In the genomic region with DNA sequence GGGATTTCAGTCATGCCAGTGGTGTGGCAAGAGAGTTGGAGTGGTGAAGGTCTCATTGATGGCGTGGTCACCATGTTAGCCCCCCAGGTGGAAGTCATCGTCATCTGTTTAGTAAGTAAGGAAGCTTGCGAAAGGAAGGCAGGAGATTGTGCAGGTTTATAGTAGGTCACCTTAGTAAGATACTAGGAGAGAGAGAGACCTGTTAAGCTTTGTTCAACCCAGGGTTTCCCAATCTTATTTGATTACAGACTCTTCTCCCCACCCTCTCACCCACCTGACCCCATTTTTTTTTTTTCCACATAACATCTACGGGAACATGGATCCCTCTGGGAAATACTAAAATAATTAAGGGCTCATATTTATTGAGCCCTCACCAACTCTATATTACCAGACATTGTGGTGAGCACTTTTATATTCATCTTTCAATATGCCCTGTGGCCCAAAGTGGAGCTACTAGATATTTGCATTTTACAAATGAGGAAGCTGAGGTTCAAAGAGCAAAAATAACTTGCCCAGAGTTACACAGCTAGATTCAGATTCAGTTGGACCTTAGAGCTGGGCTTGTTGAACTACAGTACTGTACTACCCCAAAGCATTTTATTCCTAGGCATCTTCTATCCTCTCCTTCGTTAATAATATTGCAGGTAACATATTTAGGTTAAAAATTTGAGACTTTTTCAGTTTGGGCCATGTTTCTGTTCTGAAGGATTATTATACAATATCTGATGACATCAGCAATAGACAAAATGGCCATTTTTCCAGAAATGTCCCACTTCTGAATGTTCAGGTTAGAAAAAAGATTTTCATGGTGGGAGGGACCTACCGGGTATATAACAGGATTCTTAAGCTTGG, we compare ENCODE assay signal across 10 cellular contexts. TPM values are rescaled to one million over a fixed set of nuclear protein-coding genes. Genes with fewer than 3 reads are reported as not detected.
A peak's percentile ranks its signal among the peaks of the same experiment; 100 is the strongest.
DNase-seq lines count a peak whose midpoint lies in the region; ATAC-seq and TF ChIP-seq lines count a peak whose summit lies in the region.
"Had no signal": no experiment of that assay in that cellular context is flagged by ENCODE, and none has a peak within 500 bp of the region (broad histone marks: within the 10 kb centered on the region; RNA-seq: fewer than 3 reads in every experiment).

No MANE protein-coding gene starts in this region.

- H3K27ac ChIP-seq in endodermal cell (ENCODE audit: low read depth, low read length) (no peak overlapping the region), heart right ventricle (no peak overlapping the region)

- DNase-seq in endodermal cell (no peak), heart right ventricle (no peak), SHP77 treated with DMSO at 0.1 percent for 48 hours (lab: John Stamatoyannopoulos, UW) (no peak), NCI-H1694 treated with DMSO at 0.1 percent for 48 hours (lab: John Stamatoyannopoulos, UW) (no peak), NCI-H524 (lab: John Stamatoyannopoulos, UW) (no peak)
- DNase-seq: DND-41 had no signal

- no peaks in the 10 kb centered on the region for H3K9me3 Mint-ChIP-seq in endodermal cell
- H3K9me3 Mint-ChIP-seq: nephron had no signal

- H3K36me3 Mint-ChIP-seq in endodermal cell (ENCODE audit: low read depth), result peaks cover 56% of the 10 kb centered on the region

- H3K4me3 Mint-ChIP-seq in endodermal cell, result no peak overlapping the region
- H3K4me3 Mint-ChIP-seq: nephron had no signal

- H3K4me1 ChIP-seq in endodermal cell (ENCODE audit: control insufficient read depth, insufficient read depth, low read length), result peaks cover 19% of the 10 kb centered on the region
- peaks cover 0 to 10% (median 3%) of the 10 kb centered on the region in 9 donors for H3K4me1 ChIP-seq in heart right ventricle

- WGBS in endodermal cell (ENCODE audit: insufficient coverage in 1 of 2, insufficient read length in 1 of 2), 2 experiments, result 95 to 98% methylated on average over 4 to 5 of the region's 6 CpGs
- WGBS in heart right ventricle, 2 donors, result 91 to 97% methylated on average over 6 of the region's 6 CpGs

- H3K9ac ChIP-seq in endodermal cell (ENCODE audit: extremely low read depth, low read length, poor library complexity, severe bottlenecking), result no peak overlapping the region

- no peaks in the 10 kb centered on the region for H3K27me3 Mint-ChIP-seq in endodermal cell (ENCODE audit: insufficient read depth)

- intact Hi-C loops in heart right ventricle (cut with DNase I), result no loop called here

- peaks cover 35% of the 10 kb centered on the region for H3K4me1 Mint-ChIP-seq in endodermal cell

- no peak for TF ChIP-seq CTCF in endodermal cell (conservative IDR thresholded peaks at IDR 0.05)
- TF ChIP-seq CTCF in heart right ventricle (IDR thresholded peaks at IDR 0.05), result no peak

- peak overlapping the region; percentile 41 for H3K27ac Mint-ChIP-seq in endodermal cell

- ATAC-seq in GM18517 (IDR thresholded peaks at IDR 0.05; ENCODE audit: unreplicated experiment), result peak; percentile 95
- peak; percentile 94 for ATAC-seq in GM21576 (IDR thresholded peaks at IDR 0.05; ENCODE audit: unreplicated experiment)
- peak; percentile 91 for ATAC-seq in HG03432 (IDR thresholded peaks at IDR 0.05; ENCODE audit: unreplicated experiment)
- ATAC-seq in heart right ventricle, result no peak

- no peaks in the 10 kb centered on the region for H3K27me3 ChIP-seq in endodermal cell (ENCODE audit: control insufficient read depth, insufficient read depth, low read length, poor library complexity, severe bottlenecking)
- H3K27me3 ChIP-seq in heart right ventricle, result no peaks in the 10 kb centered on the region

- no peak overlapping the region for H3K4me3 ChIP-seq in endodermal cell (ENCODE audit: low read length)
- no peak overlapping the region for H3K4me3 ChIP-seq in heart right ventricle

- H3K36me3 ChIP-seq in endodermal cell (ENCODE audit: control insufficient read depth, insufficient read depth, low read length) (peaks cover 66% of the 10 kb centered on the region), heart right ventricle (peaks cover 0 to 61% (median 7%) of the 10 kb centered on the region in 9 donors)

- no peaks in the 10 kb centered on the region for H3K9me3 ChIP-seq in endodermal cell (ENCODE audit: control insufficient read depth, low read length)
- no peaks in the 10 kb centered on the region for H3K9me3 ChIP-seq in heart right ventricle

RNA-seq across cellular contexts. Expression of a gene that starts 13.2 kb away (rescaled TPM):
- total RNA-seq in endodermal cell (100 to 1,000 TPM; 101 to 127 TPM), heart right ventricle (100 to 1,000 TPM in 3 of 10 donors, 10 to 100 TPM in 7; 57.3 to 135 (median 84.3) TPM)
- 101 TPM for polyA plus RNA-seq in endodermal cell (2013, experiment 1 of 2)
- 97.4 TPM for polyA plus RNA-seq in endodermal cell (2013, experiment 2 of 2)
- 10 to 100 TPM; 46.0 to 54.6 TPM for polyA plus RNA-seq in heart right ventricle

RNA-seq across cellular contexts. Expression of a gene that starts 32.5 kb away (rescaled TPM):
- total RNA-seq in endodermal cell, result 100 to 1,000 TPM; 121 to 123 TPM
- polyA plus RNA-seq in endodermal cell (2013, experiment 1 of 2), result 142 TPM
- 127 TPM for polyA plus RNA-seq in endodermal cell (2013, experiment 2 of 2)
- 10 to 100 TPM; 21.7 to 57.2 (median 27.6) TPM for total RNA-seq in heart right ventricle
- polyA plus RNA-seq in heart right ventricle, result 10 to 100 TPM; 16.9 to 35.0 TPM

Comparison
In these comparisons a context has a peak if more than half of its experiments do, and no peak if none do; other contexts are left out.
1. ATAC-seq: peak in GM18517 (single experiment), GM21576 (single experiment) and HG03432 (single experiment); none in heart right ventricle (0 of 8).